ENCODE assay signal across 8 cellular contexts in genomic region chrX:15738686-15739016, GRCh38. TPM values are rescaled to one million over a fixed set of nuclear protein-coding genes. Genes with fewer than 3 reads are reported as not detected.
A peak's percentile ranks its signal among the peaks of the same experiment; 100 is the strongest.
DNase-seq lines count a peak whose midpoint lies in the region; FAIRE-seq and TF ChIP-seq lines count a peak whose summit lies in the region.

No MANE protein-coding gene starts in this region.

- CTCF ChIA-PET in AG04449 (lab: Yijun Ruan, JAX) = interaction anchor here (1.0 kb wide), 1 partner anchor 52 kb away, joined by 3 read pairs; no protein-coding TSS in a partner anchor

- POLR2A ChIA-PET in AG04449 (lab: Yijun Ruan, JAX) = no interaction called here

- H3K4me3 ChIP-seq in AG04449 (ENCODE audit: low read depth, low read length) = peak overlapping the region; percentile 37
- peak overlapping the region; percentile 77 for H3K4me3 ChIP-seq in HUES6 (ENCODE audit: low read depth, low read length)
- H3K4me3 ChIP-seq in bronchial epithelial cell (ENCODE audit: low read depth, low read length) = peak overlapping the region; percentile 58
- peak overlapping the region; percentile 70 to 73 for H3K4me3 ChIP-seq in mucosa of rectum (ENCODE audit: low read length in 2 of 2)

- H3K9ac ChIP-seq in HUES6 (ENCODE audit: low read length) (no peak overlapping the region), mucosa of rectum (ENCODE audit: low read depth in 1 of 2, low read length in 2 of 2) (peak overlapping the region; percentile 3 to 67)

- H3K4me1 ChIP-seq in HUES6 (ENCODE audit: control insufficient read depth, insufficient read depth, low read length) (peaks cover 17% of the 10 kb centered on the region), mucosa of rectum (ENCODE audit: control insufficient read depth in 2 of 2, insufficient read depth in 2 of 2, low read length in 2 of 2) (peaks cover 5 to 6% of the 10 kb centered on the region in 2 donors)

- DNase-seq in AG04449 (ENCODE audit: low read depth, low spot score) (no peak), bronchial epithelial cell (ENCODE audit: low read depth) (no peak), NCI-H146 treated with DMSO at 0.1 percent for 48 hours (lab: John Stamatoyannopoulos, UW; ENCODE audit: unreplicated experiment) (no peak), NCI-H1048 (lab: John Stamatoyannopoulos, UW) (no peak), Ammon's horn (ENCODE audit: low spot score) (no peak), DMS153 (lab: John Stamatoyannopoulos, UW) (no peak)

- TF ChIP-seq CTCF in AG04449 (IDR thresholded peaks at IDR 0.05; ENCODE audit: insufficient read depth, low read length, missing control alignments) (no peak), bronchial epithelial cell (IDR thresholded peaks at IDR 0.05; ENCODE audit: insufficient read depth, low read length, severe bottlenecking) (no peak)

- H3K36me3 ChIP-seq in HUES6 (ENCODE audit: control insufficient read depth, insufficient read depth, low read length) (no peaks in the 10 kb centered on the region), bronchial epithelial cell (ENCODE audit: control insufficient read depth, insufficient read depth, low read length) (no peaks in the 10 kb centered on the region), mucosa of rectum (ENCODE audit: control insufficient read depth in 2 of 2, insufficient read depth in 2 of 2, low read length in 2 of 2) (no peaks in the 10 kb centered on the region)

- H3K9me3 ChIP-seq in HUES6 (ENCODE audit: control insufficient read depth, insufficient read depth, low read depth, low read length) = no peaks in the 10 kb centered on the region
- H3K9me3 ChIP-seq in mucosa of rectum (ENCODE audit: control insufficient read depth in 2 of 2, low read length in 2 of 2) = no peaks in the 10 kb centered on the region

- H3K27ac ChIP-seq in HUES6 (ENCODE audit: low read depth, low read length) = no peak overlapping the region
- no peak overlapping the region for H3K27ac ChIP-seq in mucosa of rectum (ENCODE audit: low read depth in 2 of 2, low read length in 2 of 2)

- H3K27me3 ChIP-seq in HUES6 (ENCODE audit: control insufficient read depth, insufficient read depth, low read length) = peaks cover 29% of the 10 kb centered on the region
- H3K27me3 ChIP-seq in bronchial epithelial cell (ENCODE audit: control insufficient read depth, insufficient read depth, low read length) = no peaks in the 10 kb centered on the region
- no peaks in the 10 kb centered on the region for H3K27me3 ChIP-seq in mucosa of rectum (ENCODE audit: control insufficient read depth in 2 of 2, insufficient read depth in 2 of 2, low read length in 2 of 2)

- no peak for FAIRE-seq in bronchial epithelial cell (lab: Jason Lieb, UNC)

RNA-seq across cellular contexts. Expression of gene CA5B, which starts 0.6 kb away (rescaled TPM):
- total RNA-seq in bronchial epithelial cell = 6.1 and 7.6 TPM in 2 replicates

RNA-seq across cellular contexts. Expression of gene ZRSR2, which starts 51.6 kb away (rescaled TPM):
- 4.2 and 7.2 TPM in 2 replicates for total RNA-seq in bronchial epithelial cell
